10 cellular contexts compared by ENCODE assay signal in the genomic region with DNA sequence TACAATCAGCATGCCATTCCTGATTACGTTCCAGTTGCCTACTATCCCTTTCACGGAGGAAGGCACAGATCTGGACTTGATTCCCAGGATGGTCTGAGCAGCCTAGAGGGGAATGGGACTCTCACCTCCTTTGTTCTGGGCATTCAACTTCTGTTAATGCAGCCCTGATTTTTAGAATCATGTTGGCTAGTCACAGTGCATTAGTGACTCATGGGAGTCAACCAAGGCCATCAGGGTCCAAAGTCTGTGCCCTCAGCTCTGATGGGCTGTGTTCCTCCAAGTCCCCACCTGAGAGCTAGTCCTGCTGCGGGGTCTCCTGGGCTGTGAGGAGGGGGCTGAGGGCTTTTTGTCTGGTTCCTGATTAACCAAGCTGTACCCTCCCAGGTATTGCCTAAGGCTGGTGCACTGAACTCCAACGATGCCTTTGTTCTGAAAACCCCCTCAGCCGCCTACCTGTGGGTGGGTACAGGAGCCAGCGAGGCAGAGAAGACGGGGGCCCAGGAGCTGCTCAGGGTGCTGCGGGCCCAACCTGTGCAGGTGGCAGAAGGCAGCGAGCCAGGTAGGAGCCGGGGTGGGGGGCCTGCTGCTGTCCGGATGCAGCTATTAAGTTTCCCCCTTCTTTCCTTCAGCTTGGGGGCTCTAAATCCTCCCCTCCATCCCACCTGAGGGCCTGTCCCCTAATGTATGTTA. TPM values are rescaled to one million over a fixed set of nuclear protein-coding genes. Genes with fewer than 3 reads are reported as not detected.
DNase-seq lines count a peak whose midpoint lies in the region; ATAC-seq and TF ChIP-seq lines count a peak whose summit lies in the region.
"Had no signal": no experiment of that assay in that cellular context is flagged by ENCODE, and none has a peak within 500 bp of the region (broad histone marks: within the 10 kb centered on the region; RNA-seq: fewer than 3 reads in every experiment).

No MANE protein-coding gene starts in this region.

- WGBS in heart right ventricle, 2 donors: 85 to 86% methylated on average over 11 of the region's 11 CpGs
- WGBS in aorta, 2 donors: 74 to 76% methylated on average over 11 of the region's 11 CpGs

- H3K9me3 ChIP-seq in heart right ventricle (no peaks in the 10 kb centered on the region), left lung (no peaks in the 10 kb centered on the region), skeletal muscle tissue (ENCODE audit: control insufficient read depth in 3 of 3, low read length in 3 of 3) (no peaks in the 10 kb centered on the region), aorta (ENCODE audit: control insufficient read depth, low read length) (no peaks in the 10 kb centered on the region)

- intact Hi-C loops in heart right ventricle (cut with DNase I) (loop anchor here in 5 of 10 donors (1.0 to 10.0 kb wide), 5 partner anchors 40 to 48 kb away; a partner anchor contains a TSS), Right ventricle myocardium superior (cut with DNase I) (no loop called here), left lung (cut with DNase I) (no loop called here), aorta (cut with DNase I) (loop anchor here in 1 of 2 donors (5.0 kb wide), 1 partner anchor 35 kb away; no protein-coding TSS in a partner anchor)

- H3K4me3 ChIP-seq in heart right ventricle (peak overlapping the region in 5 of 10 donors; percentile 2 to 31 (median 2)), left lung (no peak overlapping the region), skeletal muscle tissue (ENCODE audit: low read length in 3 of 3) (peak overlapping the region in 2 of 3 donors; percentile 20 to 61), aorta (ENCODE audit: low read length in 2 of 2) (no peak overlapping the region)

- H3K36me3 ChIP-seq in heart right ventricle (peaks cover 0 to 100% (median 92%) of the 10 kb centered on the region in 9 donors), left lung (peaks cover 0 to 96% of the 10 kb centered on the region in 2 donors), skeletal muscle tissue (ENCODE audit: control insufficient read depth in 3 of 3, insufficient read depth in 3 of 3, low read length in 3 of 3) (peaks cover 64 to 80% (median 73%) of the 10 kb centered on the region in 3 donors), aorta (ENCODE audit: control insufficient read depth in 1 of 2, insufficient read depth in 2 of 2, low read length in 1 of 2) (peaks cover 5 to 35% of the 10 kb centered on the region in 2 donors)

- peak overlapping the region; percentile 76 to 98 (median 92) for H3K27ac ChIP-seq in heart right ventricle
- peak overlapping the region; percentile 85 for H3K27ac ChIP-seq in left lung
- peak overlapping the region; percentile 85 for H3K27ac ChIP-seq in skeletal muscle tissue (ENCODE audit: low read depth, low read length)
- H3K27ac ChIP-seq in aorta (ENCODE audit: low read depth in 1 of 2, low read length in 2 of 2): peak overlapping the region; percentile 67 to 95

- peaks cover 33 to 99% (median 56%) of the 10 kb centered on the region in 9 donors for H3K4me1 ChIP-seq in heart right ventricle
- peaks cover 6 to 76% of the 10 kb centered on the region in 2 donors for H3K4me1 ChIP-seq in left lung
- peaks cover 31 to 43% (median 36%) of the 10 kb centered on the region in 3 donors for H3K4me1 ChIP-seq in skeletal muscle tissue (ENCODE audit: control insufficient read depth in 3 of 3, insufficient read depth in 3 of 3, low read length in 3 of 3)
- peaks cover 0 to under 1% of the 10 kb centered on the region in 2 donors for H3K4me1 ChIP-seq in aorta (ENCODE audit: control insufficient read depth in 1 of 2, insufficient read depth in 2 of 2, low read length in 2 of 2)

- H3K9ac ChIP-seq in skeletal muscle tissue (ENCODE audit: low read depth in 1 of 3, low read length in 3 of 3): peak overlapping the region; percentile 34 to 69 (median 68)

- ATAC-seq in heart right ventricle (no peak), Right ventricle myocardium superior (ENCODE audit: poor library complexity) (no peak), left lung (no peak), aorta (ENCODE audit: low FRiP score) (no peak)

- H3K27me3 ChIP-seq in heart right ventricle (no peaks in the 10 kb centered on the region), left lung (no peaks in the 10 kb centered on the region), skeletal muscle tissue (ENCODE audit: control insufficient read depth in 3 of 3, insufficient read depth in 3 of 3, low read length in 3 of 3) (no peaks in the 10 kb centered on the region), aorta (ENCODE audit: control insufficient read depth in 1 of 2, insufficient read depth in 2 of 2, low read length in 1 of 2) (no peaks in the 10 kb centered on the region)

- no peak for DNase-seq in heart right ventricle
- no peak for DNase-seq in Right ventricle myocardium superior
- no peak for DNase-seq in left lung
- no peak for DNase-seq in aorta
- DNase-seq in activated naive CD4-positive, alpha-beta T cell treated with anti-CD3 and anti-CD28 coated beads, Interleukin-2, amount 50 U/mL, for 16 hours: no peak
- no peak for DNase-seq in DMS79 treated with DMSO at 0.1 percent for 48 hours (lab: John Stamatoyannopoulos, UW)
- DNase-seq in stimulated activated CD4-positive, alpha-beta T cell treated with anti-CD3 and anti-CD28 coated beads, Interleukin-12 subunit alpha, Interleukin-12 subunit beta, amount 100 ng/mL, for 4 hours: no peak
- DNase-seq: activated naive CD4-positive, alpha-beta T cell treated with anti-CD3 and anti-CD28 coated beads for 36 hours; CD4-positive, alpha-beta memory T cell had no signal

- no peak for TF ChIP-seq CTCF in heart right ventricle (IDR thresholded peaks at IDR 0.05)
- TF ChIP-seq CTCF in left lung (IDR thresholded peaks at IDR 0.05): no peak

RNA-seq across cellular contexts. Expression of a gene that starts 43.0 kb away (rescaled TPM):
- total RNA-seq in heart right ventricle: 100 to 1,000 TPM; 104 to 389 (median 181) TPM
- 100 to 1,000 TPM; 146 to 203 TPM for polyA plus RNA-seq in heart right ventricle
- 155 TPM for total RNA-seq in Right ventricle myocardium superior
- 100 to 1,000 TPM; 496 to 576 TPM for total RNA-seq in left lung
- total RNA-seq in skeletal muscle tissue: 76.7 TPM
- total RNA-seq in aorta: 100 to 1,000 TPM; 375 to 384 TPM
- polyA plus RNA-seq in aorta: 100 to 1,000 TPM in 1 of 2 donors, 10 to 100 TPM in 1; 80.0 to 115 TPM

RNA-seq across cellular contexts. Expression of a gene that starts 59.1 kb away (rescaled TPM):
- total RNA-seq in heart right ventricle: 100 to 1,000 TPM; 532 to 861 (median 668) TPM
- polyA plus RNA-seq in heart right ventricle: 100 to 1,000 TPM; 360 to 823 TPM
- 837 TPM for total RNA-seq in Right ventricle myocardium superior
- total RNA-seq in left lung: 100 to 1,000 TPM; 395 to 485 TPM
- total RNA-seq in skeletal muscle tissue: 342 TPM
- total RNA-seq in aorta: 1,000 to 10,000 TPM in 1 of 2 donors, 100 to 1,000 TPM in 1; 922 to 2,469 TPM
- 1,000 to 10,000 TPM in 1 of 2 donors, 100 to 1,000 TPM in 1; 451 to 1,099 TPM for polyA plus RNA-seq in aorta

Comparison
In these comparisons a context has a peak if more than half of its experiments do, and no peak if none do; other contexts are left out.
1. H3K4me3 ChIP-seq: peak in skeletal muscle tissue (2 of 3); none in left lung (0 of 2) and aorta (0 of 2).
2. Peak in every context shown above with its lines, with median percentiles within 50 percentile points of each other: H3K27ac ChIP-seq.